Comparison of ENCODE assay signal across 8 cellular contexts in genomic region chr9:113578279-113578865, GRCh38.
DNase-seq lines count a peak whose midpoint lies in the region; ATAC-seq and TF ChIP-seq lines count a peak whose summit lies in the region.

No MANE protein-coding gene starts in this region.

- no peaks in the 10 kb centered on the region for H3K9me3 ChIP-seq in AG04450 (ENCODE audit: control insufficient read depth, insufficient read depth, low read length)
- no peaks in the 10 kb centered on the region for H3K9me3 ChIP-seq in HEK293 (ENCODE audit: control insufficient read depth, insufficient read depth, low read depth, low read length)
- H3K9me3 ChIP-seq in lower lobe of right lung, result no peaks in the 10 kb centered on the region

- CTCF ChIA-PET in AG04450 (lab: Charles Lee) (interaction anchor here (0.5 to 3.0 kb wide), 9 partner anchors 8 to 146 kb away, joined by 3 to 18 read pairs (median 8); no protein-coding TSS in a partner anchor), HEK293 (lab: Yijun Ruan, JAX) (interaction anchor here (0.6 to 3.1 kb wide), 9 partner anchors 9 to 304 kb away, joined by 3 to 25 read pairs (median 5); partner anchors contain the start of genes CDC26 and PRPF4)

- DNase-seq in AG04450 (ENCODE audit: low read depth, low spot score) (no peak), astrocyte of the spinal cord (ENCODE audit: low read depth, low spot score) (no peak), lower lobe of right lung (no peak)
- no peak for DNase-seq in stimulated activated naive CD4-positive, alpha-beta T cell (lab: John Stamatoyannopoulos, UW)
- DNase-seq in stimulated activated CD4-positive, alpha-beta T cell treated with anti-CD3 and anti-CD28 coated beads, Interleukin-1b, Interleukin-23, amount 100 ng/mL, for 48 hours, result no peak

- TF ChIP-seq CTCF in AG04450 (IDR thresholded peaks at IDR 0.05; ENCODE audit: low read depth, low read length) (no peak), HEK293 (tag by site-specific recombination; IDR thresholded peaks at IDR 0.05) (no peak), astrocyte of the spinal cord (IDR thresholded peaks at IDR 0.05; ENCODE audit: low read depth, low read length) (peak; percentile 18), lower lobe of right lung (IDR thresholded peaks at IDR 0.05) (no peak)

- H3K4me1 ChIP-seq in HEK293 (ENCODE audit: control insufficient read depth, insufficient read depth, low read length) (no peaks in the 10 kb centered on the region), lower lobe of right lung (peaks cover 78% of the 10 kb centered on the region)

- intact Hi-C loops in lower lobe of right lung (cut with DNase I), result no loop called here

- H3K27ac ChIP-seq in AG04450 (ENCODE audit: low read depth, low read length) (peak overlapping the region; percentile 81), HEK293 (ENCODE audit: extremely low read depth, low read depth, low read length) (no peak overlapping the region), lower lobe of right lung (peak overlapping the region; percentile 85)

- H3K27me3 ChIP-seq in AG04450 (ENCODE audit: control insufficient read depth, insufficient read depth, low read length), result no peaks in the 10 kb centered on the region
- no peaks in the 10 kb centered on the region for H3K27me3 ChIP-seq in lower lobe of right lung (ENCODE audit: low read depth)

- no peak overlapping the region for H3K4me3 ChIP-seq in AG04450 (ENCODE audit: low read depth, low read length)
- H3K4me3 ChIP-seq in HEK293 (ENCODE audit: low read depth, low read length), result no peak overlapping the region
- no peak overlapping the region for H3K4me3 ChIP-seq in astrocyte of the spinal cord (ENCODE audit: low read depth, low read length)
- H3K4me3 ChIP-seq in lower lobe of right lung, result no peak overlapping the region

- POLR2A ChIA-PET in AG04450 (lab: Yijun Ruan, JAX) (interaction anchor here (0.6 to 2.4 kb wide), 9 partner anchors 13 to 303 kb away, joined by 3 to 16 read pairs (median 5); partner anchors contain the start of genes C9orf43, CDC26, HDHD3 and POLE3), HEK293 (lab: Yijun Ruan, JAX) (no interaction called here)

- ATAC-seq in lower lobe of right lung (no peak), HG03442 (IDR thresholded peaks at IDR 0.05; ENCODE audit: unreplicated experiment) (no peak), GM19324 (IDR thresholded peaks at IDR 0.05; ENCODE audit: low FRiP score, unreplicated experiment) (no peak)

- no peaks in the 10 kb centered on the region for H3K36me3 ChIP-seq in HEK293 (ENCODE audit: control insufficient read depth in 2 of 2, insufficient read depth in 1 of 2, low read length in 2 of 2)
- H3K36me3 ChIP-seq in lower lobe of right lung, result peaks cover 6% of the 10 kb centered on the region

- in situ Hi-C loops in astrocyte of the spinal cord (cut with HindIII; ENCODE audit: low sequenced_read_pairs), result no loop called here

TF ChIP-seq in HEK293, 187 proteins besides CTCF, POLR2A, EP300 and RAD21:
- TF ChIP-seq PRDM10 (tag by site-specific recombination; IDR thresholded peaks at IDR 0.05) (peak; percentile 67; the same call in 1 of the 2 replicates), ZNF223 (tag by site-specific recombination; IDR thresholded peaks at IDR 0.05) (no peak), ZNF335 (tag by site-specific recombination; conservative IDR thresholded peaks at IDR 0.05) (no peak), HOXA7 (CRISPR knock-in tag; IDR thresholded peaks at IDR 0.05; ENCODE audit: borderline replicate concordance) (no peak)
TF ChIP-seq in HEK293: peak in this region for 1.
